ENCODE assay signal across 1 cellular context in the genomic region with DNA sequence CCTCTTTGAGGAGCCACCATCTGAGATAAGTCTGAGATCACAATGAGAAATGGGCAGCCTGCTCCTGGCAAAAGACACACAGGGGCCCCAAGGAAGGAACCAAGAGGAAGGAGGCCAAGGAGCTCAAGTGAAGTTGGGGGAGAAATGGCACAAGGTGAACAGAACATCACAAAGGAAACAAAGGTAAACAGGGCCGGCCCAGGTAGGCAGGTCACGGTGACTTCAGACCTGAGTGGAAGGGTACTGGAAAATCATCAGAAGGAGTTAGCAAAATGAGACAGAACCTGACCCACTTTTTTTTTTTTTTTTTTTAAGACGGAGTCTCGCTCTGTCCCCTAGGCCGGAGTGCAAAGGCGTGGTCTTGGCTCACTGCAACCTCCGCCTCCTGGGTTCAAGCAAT.
TF ChIP-seq lines count a peak whose summit lies in the region.

No MANE protein-coding gene starts in this region.

TF ChIP-seq in GM23338, 12 proteins besides CTCF, POLR2A, EP300 and RAD21:
- no peak for TF ChIP-seq STAT1 (IDR thresholded peaks at IDR 0.05; ENCODE audit: unreplicated experiment)
- no peak for TF ChIP-seq JUNB (IDR thresholded peaks at IDR 0.05; ENCODE audit: unreplicated experiment)
- no peak for TF ChIP-seq EZH2 (IDR thresholded peaks at IDR 0.05; ENCODE audit: low read depth, unreplicated experiment)
- TF ChIP-seq, protein P1, sequence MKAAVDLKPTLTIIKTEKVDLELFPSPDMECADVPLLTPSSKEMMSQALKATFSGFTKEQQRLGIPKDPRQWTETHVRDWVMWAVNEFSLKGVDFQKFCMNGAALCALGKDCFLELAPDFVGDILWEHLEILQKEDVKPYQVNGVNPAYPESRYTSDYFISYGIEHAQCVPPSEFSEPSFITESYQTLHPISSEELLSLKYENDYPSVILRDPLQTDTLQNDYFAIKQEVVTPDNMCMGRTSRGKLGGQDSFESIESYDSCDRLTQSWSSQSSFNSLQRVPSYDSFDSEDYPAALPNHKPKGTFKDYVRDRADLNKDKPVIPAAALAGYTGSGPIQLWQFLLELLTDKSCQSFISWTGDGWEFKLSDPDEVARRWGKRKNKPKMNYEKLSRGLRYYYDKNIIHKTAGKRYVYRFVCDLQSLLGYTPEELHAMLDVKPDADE (IDR thresholded peaks at IDR 0.05), result no peak
- TF ChIP-seq, protein P2, sequence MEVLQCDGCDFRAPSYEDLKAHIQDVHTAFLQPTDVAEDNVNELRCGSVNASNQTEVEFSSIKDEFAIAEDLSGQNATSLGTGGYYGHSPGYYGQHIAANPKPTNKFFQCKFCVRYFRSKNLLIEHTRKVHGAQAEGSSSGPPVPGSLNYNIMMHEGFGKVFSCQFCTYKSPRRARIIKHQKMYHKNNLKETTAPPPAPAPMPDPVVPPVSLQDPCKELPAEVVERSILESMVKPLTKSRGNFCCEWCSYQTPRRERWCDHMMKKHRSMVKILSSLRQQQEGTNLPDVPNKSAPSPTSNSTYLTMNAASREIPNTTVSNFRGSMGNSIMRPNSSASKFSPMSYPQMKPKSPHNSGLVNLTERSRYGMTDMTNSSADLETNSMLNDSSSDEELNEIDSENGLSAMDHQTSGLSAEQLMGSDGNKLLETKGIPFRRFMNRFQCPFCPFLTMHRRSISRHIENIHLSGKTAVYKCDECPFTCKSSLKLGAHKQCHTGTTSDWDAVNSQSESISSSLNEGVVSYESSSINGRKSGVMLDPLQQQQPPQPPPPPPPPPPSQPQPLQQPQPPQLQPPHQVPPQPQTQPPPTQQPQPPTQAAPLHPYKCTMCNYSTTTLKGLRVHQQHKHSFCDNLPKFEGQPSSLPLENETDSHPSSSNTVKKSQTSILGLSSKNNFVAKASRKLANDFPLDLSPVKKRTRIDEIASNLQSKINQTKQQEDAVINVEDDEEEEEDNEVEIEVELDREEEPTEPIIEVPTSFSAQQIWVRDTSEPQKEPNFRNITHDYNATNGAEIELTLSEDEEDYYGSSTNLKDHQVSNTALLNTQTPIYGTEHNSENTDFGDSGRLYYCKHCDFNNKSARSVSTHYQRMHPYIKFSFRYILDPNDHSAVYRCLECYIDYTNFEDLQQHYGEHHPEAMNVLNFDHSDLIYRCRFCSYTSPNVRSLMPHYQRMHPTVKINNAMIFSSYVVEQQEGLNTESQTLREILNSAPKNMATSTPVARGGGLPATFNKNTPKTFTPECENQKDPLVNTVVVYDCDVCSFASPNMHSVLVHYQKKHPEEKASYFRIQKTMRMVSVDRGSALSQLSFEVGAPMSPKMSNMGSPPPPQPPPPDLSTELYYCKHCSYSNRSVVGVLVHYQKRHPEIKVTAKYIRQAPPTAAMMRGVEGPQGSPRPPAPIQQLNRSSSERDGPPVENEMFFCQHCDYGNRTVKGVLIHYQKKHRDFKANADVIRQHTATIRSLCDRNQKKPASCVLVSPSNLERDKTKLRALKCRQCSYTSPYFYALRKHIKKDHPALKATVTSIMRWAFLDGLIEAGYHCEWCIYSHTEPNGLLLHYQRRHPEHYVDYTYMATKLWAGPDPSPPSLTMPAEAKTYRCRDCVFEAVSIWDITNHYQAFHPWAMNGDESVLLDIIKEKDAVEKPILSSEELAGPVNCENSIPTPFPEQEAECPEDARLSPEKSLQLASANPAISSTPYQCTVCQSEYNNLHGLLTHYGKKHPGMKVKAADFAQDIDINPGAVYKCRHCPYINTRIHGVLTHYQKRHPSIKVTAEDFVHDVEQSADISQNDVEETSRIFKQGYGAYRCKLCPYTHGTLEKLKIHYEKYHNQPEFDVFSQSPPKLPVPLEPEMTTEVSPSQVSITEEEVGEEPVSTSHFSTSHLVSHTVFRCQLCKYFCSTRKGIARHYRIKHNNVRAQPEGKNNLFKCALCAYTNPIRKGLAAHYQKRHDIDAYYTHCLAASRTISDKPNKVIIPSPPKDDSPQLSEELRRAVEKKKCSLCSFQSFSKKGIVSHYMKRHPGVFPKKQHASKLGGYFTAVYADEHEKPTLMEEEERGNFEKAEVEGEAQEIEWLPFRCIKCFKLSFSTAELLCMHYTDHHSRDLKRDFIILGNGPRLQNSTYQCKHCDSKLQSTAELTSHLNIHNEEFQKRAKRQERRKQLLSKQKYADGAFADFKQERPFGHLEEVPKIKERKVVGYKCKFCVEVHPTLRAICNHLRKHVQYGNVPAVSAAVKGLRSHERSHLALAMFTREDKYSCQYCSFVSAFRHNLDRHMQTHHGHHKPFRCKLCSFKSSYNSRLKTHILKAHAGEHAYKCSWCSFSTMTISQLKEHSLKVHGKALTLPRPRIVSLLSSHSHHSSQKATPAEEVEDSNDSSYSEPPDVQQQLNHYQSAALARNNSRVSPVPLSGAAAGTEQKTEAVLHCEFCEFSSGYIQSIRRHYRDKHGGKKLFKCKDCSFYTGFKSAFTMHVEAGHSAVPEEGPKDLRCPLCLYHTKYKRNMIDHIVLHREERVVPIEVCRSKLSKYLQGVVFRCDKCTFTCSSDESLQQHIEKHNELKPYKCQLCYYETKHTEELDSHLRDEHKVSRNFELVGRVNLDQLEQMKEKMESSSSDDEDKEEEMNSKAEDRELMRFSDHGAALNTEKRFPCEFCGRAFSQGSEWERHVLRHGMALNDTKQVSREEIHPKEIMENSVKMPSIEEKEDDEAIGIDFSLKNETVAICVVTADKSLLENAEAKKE (CRISPR knock-in tag; IDR thresholded peaks at IDR 0.05), result no peak
- TF ChIP-seq POLR2AphosphoS5 (IDR thresholded peaks at IDR 0.05; ENCODE audit: low read depth), result no peak
- no peak for TF ChIP-seq ZNF331 (CRISPR knock-in tag; IDR thresholded peaks at IDR 0.05; ENCODE audit: low read depth)
- TF ChIP-seq, protein P3, sequence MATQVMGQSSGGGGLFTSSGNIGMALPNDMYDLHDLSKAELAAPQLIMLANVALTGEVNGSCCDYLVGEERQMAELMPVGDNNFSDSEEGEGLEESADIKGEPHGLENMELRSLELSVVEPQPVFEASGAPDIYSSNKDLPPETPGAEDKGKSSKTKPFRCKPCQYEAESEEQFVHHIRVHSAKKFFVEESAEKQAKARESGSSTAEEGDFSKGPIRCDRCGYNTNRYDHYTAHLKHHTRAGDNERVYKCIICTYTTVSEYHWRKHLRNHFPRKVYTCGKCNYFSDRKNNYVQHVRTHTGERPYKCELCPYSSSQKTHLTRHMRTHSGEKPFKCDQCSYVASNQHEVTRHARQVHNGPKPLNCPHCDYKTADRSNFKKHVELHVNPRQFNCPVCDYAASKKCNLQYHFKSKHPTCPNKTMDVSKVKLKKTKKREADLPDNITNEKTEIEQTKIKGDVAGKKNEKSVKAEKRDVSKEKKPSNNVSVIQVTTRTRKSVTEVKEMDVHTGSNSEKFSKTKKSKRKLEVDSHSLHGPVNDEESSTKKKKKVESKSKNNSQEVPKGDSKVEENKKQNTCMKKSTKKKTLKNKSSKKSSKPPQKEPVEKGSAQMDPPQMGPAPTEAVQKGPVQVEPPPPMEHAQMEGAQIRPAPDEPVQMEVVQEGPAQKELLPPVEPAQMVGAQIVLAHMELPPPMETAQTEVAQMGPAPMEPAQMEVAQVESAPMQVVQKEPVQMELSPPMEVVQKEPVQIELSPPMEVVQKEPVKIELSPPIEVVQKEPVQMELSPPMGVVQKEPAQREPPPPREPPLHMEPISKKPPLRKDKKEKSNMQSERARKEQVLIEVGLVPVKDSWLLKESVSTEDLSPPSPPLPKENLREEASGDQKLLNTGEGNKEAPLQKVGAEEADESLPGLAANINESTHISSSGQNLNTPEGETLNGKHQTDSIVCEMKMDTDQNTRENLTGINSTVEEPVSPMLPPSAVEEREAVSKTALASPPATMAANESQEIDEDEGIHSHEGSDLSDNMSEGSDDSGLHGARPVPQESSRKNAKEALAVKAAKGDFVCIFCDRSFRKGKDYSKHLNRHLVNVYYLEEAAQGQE (IDR thresholded peaks at IDR 0.05; ENCODE audit: unreplicated experiment), result no peak
- no peak for TF ChIP-seq ZNF114 (CRISPR knock-in tag; IDR thresholded peaks at IDR 0.05)
- no peak for TF ChIP-seq EZH2phosphoT487 (IDR thresholded peaks at IDR 0.05; ENCODE audit: unreplicated experiment)
- no peak for TF ChIP-seq NANOG (IDR thresholded peaks at IDR 0.05; ENCODE audit: borderline replicate concordance)
- TF ChIP-seq CREB1 (CRISPR knock-in tag; IDR thresholded peaks at IDR 0.05; ENCODE audit: low read depth), result no peak
